In the genomic region with DNA sequence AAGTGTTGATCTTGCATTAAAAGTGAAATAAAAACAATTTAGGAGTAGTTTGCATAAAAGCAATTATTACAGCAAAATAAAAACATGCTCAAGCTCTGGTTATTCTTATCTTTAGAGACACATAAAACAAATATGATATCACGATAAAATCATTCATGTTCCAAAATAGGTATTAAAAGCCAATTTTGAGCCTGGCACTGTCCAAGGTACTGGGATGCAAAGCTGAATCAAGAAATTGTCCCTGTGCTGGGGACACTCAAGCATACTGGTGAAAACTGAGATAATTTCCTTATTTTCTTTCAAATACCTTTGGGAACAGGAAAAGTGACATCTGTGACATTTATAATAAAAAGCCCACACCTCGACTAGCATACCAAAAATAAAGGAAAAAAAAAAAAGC, we compare ENCODE assay signal across 11 cellular contexts. TPM values are rescaled to one million over a fixed set of nuclear protein-coding genes. Genes with fewer than 3 reads are reported as not detected.
A peak's percentile ranks its signal among the peaks of the same experiment; 100 is the strongest.
DNase-seq lines count a peak whose midpoint lies in the region; ATAC-seq and TF ChIP-seq lines count a peak whose summit lies in the region.
"Had no signal": no experiment of that assay in that cellular context is flagged by ENCODE, and none has a peak within 500 bp of the region (broad histone marks: within the 10 kb centered on the region; RNA-seq: fewer than 3 reads in every experiment).

No MANE protein-coding gene starts in this region.

- POLR2A ChIA-PET in WTC11 (lab: Charles Lee) = interaction anchor here (0.9 kb wide), 1 partner anchor 40 kb away, joined by 4 read pairs; no protein-coding TSS in a partner anchor

- peaks cover 27% of the 10 kb centered on the region for H3K4me1 Mint-ChIP-seq in WTC11

- ATAC-seq in WTC11 = no peak
- ATAC-seq in GM19467 (IDR thresholded peaks at IDR 0.05; ENCODE audit: unreplicated experiment) = no peak
- ATAC-seq in HG03342 (IDR thresholded peaks at IDR 0.05; ENCODE audit: unreplicated experiment) = no peak
- ATAC-seq: Panc1; stimulated activated naive CD8-positive, alpha-beta T cell treated with anti-CD3 and anti-CD28 coated beads, Interleukin-15, Interleukin-2, amounts not matched to agents 100 U/mL and 50 U/mL, for 24 hours had no signal

- H3K36me3 ChIP-seq in BE2C (peaks cover 9% of the 10 kb centered on the region), GM23248 (ENCODE audit: low read depth) (no peaks in the 10 kb centered on the region), hepatocyte (replicated peaks; ENCODE audit: insufficient read depth, low read depth) (no peaks in the 10 kb centered on the region)

- no peak overlapping the region for H3K27ac ChIP-seq in GM23248
- H3K27ac ChIP-seq in hepatocyte = no peak overlapping the region

- H4K20me1 ChIP-seq in GM23248 (ENCODE audit: insufficient read depth) (no peaks in the 10 kb centered on the region), hepatocyte (ENCODE audit: insufficient read depth, poor library complexity, severe bottlenecking) (no peaks in the 10 kb centered on the region)

- H3K27ac Mint-ChIP-seq in WTC11 = no peak overlapping the region

- no peaks in the 10 kb centered on the region for H3K36me3 Mint-ChIP-seq in WTC11

- H3K27me3 ChIP-seq in BE2C (no peaks in the 10 kb centered on the region), GM23248 (replicated peaks; ENCODE audit: insufficient read depth) (no peaks in the 10 kb centered on the region), hepatocyte (peaks cover 60% of the 10 kb centered on the region)

- peaks cover 3% of the 10 kb centered on the region for H3K27me3 Mint-ChIP-seq in WTC11 (ENCODE audit: low read depth)

- H3K9me3 ChIP-seq in BE2C (no peaks in the 10 kb centered on the region), GM23248 (ENCODE audit: low read depth) (no peaks in the 10 kb centered on the region), hepatocyte (ENCODE audit: low read depth) (no peaks in the 10 kb centered on the region)

- WGBS in GM23248 (ENCODE audit: low coverage in 1 of 2, low lambda C conversion rate in 2 of 2, missing lambda C conversion rate in 2 of 2), 2 experiments = 51 to 61% methylated on average over 2 of the region's 2 CpGs
- WGBS in hepatocyte (ENCODE audit: low lambda C conversion rate, missing lambda C conversion rate) = 9% methylated on average over 2 of the region's 2 CpGs

- no peaks in the 10 kb centered on the region for H3F3A ChIP-seq in GM23248 (ENCODE audit: insufficient read depth)

- H3K4me1 ChIP-seq in BE2C = no peaks in the 10 kb centered on the region
- peaks cover 6% of the 10 kb centered on the region; the same call in 1 of the 2 replicates for H3K4me1 ChIP-seq in GM23248 (ENCODE audit: insufficient read depth)
- H3K4me1 ChIP-seq in hepatocyte (ENCODE audit: insufficient read depth) = peaks cover 4% of the 10 kb centered on the region

- peak overlapping the region; percentile 99 for H3K4me3 ChIP-seq in BE2C (ENCODE audit: low read depth, low read length)
- no peak overlapping the region for H3K4me3 ChIP-seq in GM23248
- H3K4me3 ChIP-seq in hepatocyte = no peak overlapping the region

- in situ Hi-C loops in GM23248 (cut with MboI) = no loop called here

- H2AFZ ChIP-seq in GM23248 = no peak overlapping the region
- no peak overlapping the region for H2AFZ ChIP-seq in hepatocyte

- H3K4me2 ChIP-seq in GM23248 (ENCODE audit: unreplicated experiment) = no peak overlapping the region
- H3K4me2 ChIP-seq in hepatocyte = no peak overlapping the region

- no peak overlapping the region for H3K9ac ChIP-seq in GM23248

- H3K79me2 ChIP-seq in GM23248 (ENCODE audit: insufficient read depth) (no peaks in the 10 kb centered on the region), hepatocyte (no peaks in the 10 kb centered on the region)

- TF ChIP-seq CTCF in BE2C (IDR thresholded peaks at IDR 0.05; ENCODE audit: low read depth, low read length) (no peak), WTC11 (IDR thresholded peaks at IDR 0.05) (no peak), hepatocyte (IDR thresholded peaks at IDR 0.05; ENCODE audit: poor library complexity) (no peak)

- H3K9me2 ChIP-seq in GM23248 (ENCODE audit: insufficient read depth) (peaks cover 7% of the 10 kb centered on the region; the same call in 1 of the 2 replicates), hepatocyte (replicated peaks; ENCODE audit: insufficient read depth) (no peaks in the 10 kb centered on the region)

- no peaks in the 10 kb centered on the region for H3K9me3 Mint-ChIP-seq in WTC11

- peak overlapping the region; percentile 98 for H3K4me3 Mint-ChIP-seq in WTC11

- DNase-seq in BE2C (no peak), GM23248 (peak; percentile 55), WTC11 (ENCODE audit: low spot score) (no peak), hepatocyte (ENCODE audit: low spot score) (peak; percentile 15), NCI-H187 treated with DMSO at 0.1 percent for 48 hours (lab: John Stamatoyannopoulos, UW) (no peak), HPDE6-E6E7 (ENCODE audit: extremely low spot score) (no peak)
- DNase-seq: activated effector memory CD4-positive, alpha-beta T cell treated with Interleukin-2 at 50 U/mL for 16 hours; stimulated activated naive CD8-positive, alpha-beta T cell treated with anti-CD3 and anti-CD28 coated beads, Interleukin-15, Interleukin-2, amounts not matched to agents 100 U/mL and 50 U/mL, for 24 hours had no signal

- CTCF ChIA-PET in WTC11 (lab: Charles Lee) = interaction anchor here (0.7 to 1.2 kb wide), 3 partner anchors 10 to 305 kb away, joined by 3 read pairs; no protein-coding TSS in a partner anchor

TF ChIP-seq in WTC11, 78 proteins besides CTCF, POLR2A, EP300 and RAD21 (continues in another document):
- TF ChIP-seq, protein P1, sequence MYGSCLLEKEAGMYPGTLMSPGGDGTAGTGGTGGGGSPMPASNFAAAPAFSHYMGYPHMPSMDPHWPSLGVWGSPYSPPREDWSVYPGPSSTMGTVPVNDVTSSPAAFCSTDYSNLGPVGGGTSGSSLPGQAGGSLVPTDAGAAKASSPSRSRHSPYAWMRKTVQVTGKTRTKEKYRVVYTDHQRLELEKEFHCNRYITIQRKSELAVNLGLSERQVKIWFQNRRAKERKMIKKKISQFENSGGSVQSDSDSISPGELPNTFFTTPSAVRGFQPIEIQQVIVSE (CRISPR knock-in tag; IDR thresholded peaks at IDR 0.05; ENCODE audit: borderline replicate concordance) = no peak
- TF ChIP-seq, protein P2, sequence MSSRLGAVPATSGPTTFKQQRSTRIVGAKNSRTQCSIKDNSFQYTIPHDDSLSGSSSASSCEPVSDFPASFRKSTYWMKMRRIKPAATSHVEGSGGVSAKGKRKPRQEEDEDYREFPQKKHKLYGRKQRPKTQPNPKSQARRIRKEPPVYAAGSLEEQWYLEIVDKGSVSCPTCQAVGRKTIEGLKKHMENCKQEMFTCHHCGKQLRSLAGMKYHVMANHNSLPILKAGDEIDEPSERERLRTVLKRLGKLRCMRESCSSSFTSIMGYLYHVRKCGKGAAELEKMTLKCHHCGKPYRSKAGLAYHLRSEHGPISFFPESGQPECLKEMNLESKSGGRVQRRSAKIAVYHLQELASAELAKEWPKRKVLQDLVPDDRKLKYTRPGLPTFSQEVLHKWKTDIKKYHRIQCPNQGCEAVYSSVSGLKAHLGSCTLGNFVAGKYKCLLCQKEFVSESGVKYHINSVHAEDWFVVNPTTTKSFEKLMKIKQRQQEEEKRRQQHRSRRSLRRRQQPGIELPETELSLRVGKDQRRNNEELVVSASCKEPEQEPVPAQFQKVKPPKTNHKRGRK (CRISPR knock-in tag; IDR thresholded peaks at IDR 0.05; ENCODE audit: borderline replicate concordance) = no peak
- TF ChIP-seq, protein P3, sequence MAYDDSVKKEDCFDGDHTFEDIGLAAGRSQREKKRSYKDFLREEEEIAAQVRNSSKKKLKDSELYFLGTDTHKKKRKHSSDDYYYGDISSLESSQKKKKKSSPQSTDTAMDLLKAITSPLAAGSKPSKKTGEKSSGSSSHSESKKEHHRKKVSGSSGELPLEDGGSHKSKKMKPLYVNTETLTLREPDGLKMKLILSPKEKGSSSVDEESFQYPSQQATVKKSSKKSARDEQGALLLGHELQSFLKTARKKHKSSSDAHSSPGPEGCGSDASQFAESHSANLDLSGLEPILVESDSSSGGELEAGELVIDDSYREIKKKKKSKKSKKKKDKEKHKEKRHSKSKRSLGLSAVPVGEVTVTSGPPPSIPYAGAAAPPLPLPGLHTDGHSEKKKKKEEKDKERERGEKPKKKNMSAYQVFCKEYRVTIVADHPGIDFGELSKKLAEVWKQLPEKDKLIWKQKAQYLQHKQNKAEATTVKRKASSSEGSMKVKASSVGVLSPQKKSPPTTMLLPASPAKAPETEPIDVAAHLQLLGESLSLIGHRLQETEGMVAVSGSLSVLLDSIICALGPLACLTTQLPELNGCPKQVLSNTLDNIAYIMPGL (CRISPR knock-in tag; IDR thresholded peaks at IDR 0.05) = no peak
- TF ChIP-seq, protein P4, sequence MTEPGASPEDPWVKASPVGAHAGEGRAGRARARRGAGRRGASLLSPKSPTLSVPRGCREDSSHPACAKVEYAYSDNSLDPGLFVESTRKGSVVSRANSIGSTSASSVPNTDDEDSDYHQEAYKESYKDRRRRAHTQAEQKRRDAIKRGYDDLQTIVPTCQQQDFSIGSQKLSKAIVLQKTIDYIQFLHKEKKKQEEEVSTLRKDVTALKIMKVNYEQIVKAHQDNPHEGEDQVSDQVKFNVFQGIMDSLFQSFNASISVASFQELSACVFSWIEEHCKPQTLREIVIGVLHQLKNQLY (CRISPR knock-in tag; IDR thresholded peaks at IDR 0.05) = no peak
- TF ChIP-seq TP53 (CRISPR knock-in tag; IDR thresholded peaks at IDR 0.05) (no peak), FOXJ3 (CRISPR knock-in tag; IDR thresholded peaks at IDR 0.05; ENCODE audit: borderline replicate concordance) (no peak), SOX15 (CRISPR knock-in tag; IDR thresholded peaks at IDR 0.05) (no peak), TEAD4 (CRISPR knock-in tag; IDR thresholded peaks at IDR 0.05) (no peak), ZNF416 (CRISPR knock-in tag; IDR thresholded peaks at IDR 0.05) (no peak)

RNA-seq across cellular contexts. Expression of a gene that starts 56.9 kb away (rescaled TPM):
- polyA plus RNA-seq in BE2C (2012; ENCODE audit: insufficient read depth, insufficient read length, low read depth) = not detected
- not detected in 2 replicates for total RNA-seq in GM23248 (2014; rRNA removed; shearing (Covaris generic))
- polyA plus RNA-seq in GM23248 (2016; fragmentation: Nextera tagmentation; extraction: Ambion mirVana) (not detected in 2 replicates), hepatocyte (not detected in 2 replicates)
- total RNA-seq in WTC11 (2021) (not detected in 3 replicates), hepatocyte (0.12 TPM in 1 of 2 replicates, not detected in the other)

Comparison
In these comparisons a context has a peak if more than half of its experiments do, and no peak if none do; other contexts are left out.
1. DNase-seq: peak in GM23248 (single experiment) and hepatocyte (single experiment); none in BE2C (single experiment), WTC11 (single experiment), NCI-H187 treated with DMSO at 0.1 percent for 48 hours (single experiment) and HPDE6-E6E7 (single experiment).